In the genomic region with DNA sequence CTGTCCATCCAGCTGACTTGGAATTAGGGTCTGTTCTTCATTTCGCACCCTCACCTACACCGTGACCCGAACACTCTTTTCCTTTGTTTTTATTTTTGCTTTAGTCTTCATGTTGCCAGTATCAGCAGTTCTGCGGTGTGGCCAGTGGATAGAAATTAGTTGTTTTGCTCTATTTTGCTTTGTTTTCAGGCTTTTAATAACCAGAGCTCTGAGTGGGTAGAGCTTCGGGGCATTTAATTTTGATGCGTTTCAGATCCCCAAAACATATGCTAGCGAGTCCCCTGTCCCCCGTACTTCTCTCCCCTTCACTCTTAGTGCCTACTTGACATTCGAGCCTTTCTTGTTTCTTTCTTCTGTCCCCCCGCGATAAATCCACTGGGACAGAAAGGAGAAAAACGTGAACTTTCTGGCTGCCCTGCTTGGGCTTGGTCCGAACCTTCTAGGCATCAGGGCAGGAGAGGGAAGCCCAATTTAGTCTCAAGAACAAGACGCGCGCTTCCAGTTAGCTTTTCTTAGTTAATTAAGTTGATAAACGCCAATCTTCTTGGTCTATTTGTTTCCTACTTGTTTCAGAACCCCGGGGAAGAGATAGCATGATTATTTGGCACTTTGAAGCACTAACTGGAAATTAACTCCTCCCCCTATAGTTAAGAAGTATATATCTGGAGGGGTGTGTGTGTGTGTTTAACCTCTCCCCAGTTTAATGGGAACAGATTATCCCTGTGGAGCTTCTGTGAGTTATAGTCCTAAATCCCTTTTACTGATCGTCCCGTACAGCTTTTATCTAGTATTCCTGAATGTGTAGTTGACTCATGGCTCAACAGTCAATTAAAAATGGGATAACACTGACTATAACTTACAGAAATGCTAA, we compare ENCODE assay signal across 8 cellular contexts. TPM values are rescaled to one million over a fixed set of nuclear protein-coding genes. Genes with fewer than 3 reads are reported as not detected.
DNase-seq lines count a peak whose midpoint lies in the region; ATAC-seq lines count a peak whose summit lies in the region.

No MANE protein-coding gene starts in this region.

- under 1% methylated on average over 20 of the region's 20 CpGs for WGBS in urinary bladder

- no peak for ATAC-seq in memory B cell (ENCODE audit: low read depth)
- no peak for ATAC-seq in GM21367 (IDR thresholded peaks at IDR 0.05; ENCODE audit: unreplicated experiment)
- no peak for ATAC-seq in GM18861 (IDR thresholded peaks at IDR 0.05; ENCODE audit: unreplicated experiment)

- H3K27ac ChIP-seq in caudate nucleus (ENCODE audit: low read depth, low read length) = peak overlapping the region; percentile 98
- H3K27ac ChIP-seq in urinary bladder (ENCODE audit: low read depth) = peak overlapping the region; percentile 93

- H3K36me3 Mint-ChIP-seq in memory B cell = peaks cover 11% of the 10 kb centered on the region

- DNase-seq in NCI-H510A treated with DMSO at 0.1 percent for 48 hours (lab: John Stamatoyannopoulos, UW) = peak; percentile 32
- DNase-seq in NCI-H510A (lab: John Stamatoyannopoulos, UW) = no peak
- DNase-seq in NCI-H748 (lab: John Stamatoyannopoulos, UW; ENCODE audit: unreplicated experiment) = peak; percentile 38
- DNase-seq in caudate nucleus (lab: John Stamatoyannopoulos, UW) = peak in 4 of 61 donors; percentile 6 to 23 (median 10)
- DNase-seq in memory B cell (ENCODE audit: low spot score in 2 of 2) = no peak

- H3K4me1 Mint-ChIP-seq in memory B cell = peaks cover 22% of the 10 kb centered on the region

- peak overlapping the region; percentile 73 for H3K4me3 ChIP-seq in urinary bladder (ENCODE audit: low read depth, low read length)

- H3K27ac Mint-ChIP-seq in memory B cell = peak overlapping the region; percentile 100

- H3K9me3 Mint-ChIP-seq in memory B cell = no peaks in the 10 kb centered on the region

- H3K27me3 Mint-ChIP-seq in memory B cell = no peaks in the 10 kb centered on the region

- no peaks in the 10 kb centered on the region for H3K4me1 ChIP-seq in urinary bladder (ENCODE audit: insufficient read depth)

- peak overlapping the region; percentile 94 for H3K4me3 Mint-ChIP-seq in memory B cell

- H3K36me3 ChIP-seq in urinary bladder (ENCODE audit: insufficient read depth) = no peaks in the 10 kb centered on the region

RNA-seq across cellular contexts. Expression of a gene that starts 0.9 kb away (rescaled TPM):
- total RNA-seq in urinary bladder = 24.6 TPM
- 3.9 TPM for polyA plus RNA-seq in urinary bladder

RNA-seq across cellular contexts. Expression of a gene that starts 1.1 kb away (rescaled TPM):
- total RNA-seq in urinary bladder = 33.1 TPM
- 14.1 TPM for polyA plus RNA-seq in urinary bladder

Comparison
In these comparisons a context has a peak if more than half of its experiments do, and no peak if none do; other contexts are left out.
1. DNase-seq: peak in NCI-H510A treated with DMSO at 0.1 percent for 48 hours (single experiment) and NCI-H748 (single experiment); none in NCI-H510A (single experiment) and memory B cell (0 of 2).